ENCODE assay signal across 7 cellular contexts in the genomic region with DNA sequence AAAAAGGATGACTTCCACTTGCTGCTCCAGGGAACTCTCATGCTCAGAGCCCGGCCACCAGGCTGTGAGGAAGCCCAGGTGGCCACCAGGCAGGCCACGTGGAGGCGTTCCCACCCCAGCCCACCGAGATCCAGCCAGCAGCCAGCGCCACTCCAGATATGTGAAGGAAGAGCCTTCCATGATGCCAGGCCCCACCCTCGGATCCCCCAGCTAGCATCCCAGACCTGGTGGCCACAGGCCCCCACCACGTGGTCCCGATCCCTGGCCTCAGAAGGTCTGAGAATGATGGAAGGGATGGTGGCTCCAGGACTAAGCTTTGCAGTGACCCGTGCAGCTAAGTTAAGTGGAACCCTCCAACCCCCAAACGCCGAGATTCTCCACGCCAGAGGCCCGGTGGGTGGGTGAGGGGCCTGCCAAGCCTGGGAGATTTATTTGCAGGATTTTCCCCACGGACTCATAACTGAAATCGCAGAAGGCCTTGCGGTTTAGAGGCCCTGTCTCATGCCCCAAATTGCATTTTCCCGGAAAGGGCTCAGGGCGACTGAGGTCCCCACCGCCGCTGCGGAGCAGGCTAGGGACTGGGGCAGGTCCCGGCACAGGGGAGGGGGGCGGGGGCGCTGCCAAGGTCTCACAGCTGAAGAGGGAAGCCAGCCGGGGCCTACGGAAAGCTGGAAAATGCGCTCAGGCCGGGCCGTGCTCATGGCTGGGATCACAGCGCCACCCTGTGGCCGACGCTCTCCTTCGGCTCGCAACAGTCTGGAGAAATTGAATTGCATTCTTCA. TPM values are rescaled to one million over a fixed set of nuclear protein-coding genes. Genes with fewer than 3 reads are reported as not detected.
DNase-seq lines count a peak whose midpoint lies in the region; ATAC-seq and TF ChIP-seq lines count a peak whose summit lies in the region.

No MANE protein-coding gene starts in this region.

- no peaks in the 10 kb centered on the region for H3K36me3 Mint-ChIP-seq in activated T-cell treated with anti-CD3 and anti-CD28 coated beads, Interleukin-2, amount 50 U/mL, for 4 hours (ENCODE audit: insufficient read depth)
- H3K36me3 Mint-ChIP-seq in nephron progenitor cell (ENCODE audit: low read depth) = no peaks in the 10 kb centered on the region

- TF ChIP-seq CTCF in GM10248 (IDR thresholded peaks at IDR 0.05; ENCODE audit: control extremely low read depth, extremely low read depth, low read depth, missing control alignments) (peak; percentile 94), fibroblast of pulmonary artery (IDR thresholded peaks at IDR 0.05; ENCODE audit: low read length, missing control alignments) (peak; percentile 81), nephron progenitor cell (IDR thresholded peaks at IDR 0.05) (peak; percentile 88), suprapubic skin (IDR thresholded peaks at IDR 0.05) (peak; percentile 58 to 79)

- H3K36me3 ChIP-seq in suprapubic skin = no peaks in the 10 kb centered on the region

- TF ChIP-seq EP300 in suprapubic skin (IDR thresholded peaks at IDR 0.05) = no peak

- peaks cover 13% of the 10 kb centered on the region for H3K4me1 ChIP-seq in suprapubic skin

- no peak overlapping the region for H3K27ac ChIP-seq in suprapubic skin

- DNase-seq in GM10248 (ENCODE audit: extremely low spot score) (peak; percentile 81), NOMO-1 (lab: John Stamatoyannopoulos, UW; ENCODE audit: unreplicated experiment in 2 of 2) (peak; percentile 37 to 39), fibroblast of pulmonary artery (ENCODE audit: low read depth) (peak; percentile 74), nephron progenitor cell (peak; percentile 85), suprapubic skin (ENCODE audit: low spot score in 2 of 2) (peak in 1 of 2 donors; percentile 78)
- peak; percentile 38 for DNase-seq in activated T-cell treated with anti-CD3 and anti-CD28 coated beads, Interleukin-2, amount 50 U/mL, for 4 hours

- H3K9me3 ChIP-seq in suprapubic skin = no peaks in the 10 kb centered on the region

- peak; percentile 75 for ATAC-seq in HG03442 (IDR thresholded peaks at IDR 0.05; ENCODE audit: unreplicated experiment)
- peak; percentile 55 to 67 for ATAC-seq in activated T-cell treated with anti-CD3 and anti-CD28 coated beads, Interleukin-2, amount 50 U/mL, for 4 hours

- H3K27ac Mint-ChIP-seq in nephron progenitor cell = no peak overlapping the region

- CTCF ChIA-PET in GM10248 (lab: Yijun Ruan, JAX) = interaction anchor here (0.6 to 2.6 kb wide), 23 partner anchors 13 to 992 kb away, joined by 3 to 15 read pairs (median 3); no protein-coding TSS in a partner anchor

- H3K4me3 ChIP-seq in fibroblast of pulmonary artery (replicated peaks; ENCODE audit: low read depth, low read length) (no peak overlapping the region), suprapubic skin (peak overlapping the region; percentile 19)

- H3K27me3 ChIP-seq in suprapubic skin = no peaks in the 10 kb centered on the region

- TF ChIP-seq POLR2A in suprapubic skin (IDR thresholded peaks at IDR 0.05) = no peak

- WGBS in suprapubic skin = 13% methylated on average over 21 of the region's 34 CpGs

- peaks cover 7% of the 10 kb centered on the region for H3K27me3 Mint-ChIP-seq in activated T-cell treated with anti-CD3 and anti-CD28 coated beads, Interleukin-2, amount 50 U/mL, for 4 hours (ENCODE audit: low read depth)
- peaks cover 24% of the 10 kb centered on the region for H3K27me3 Mint-ChIP-seq in nephron progenitor cell (ENCODE audit: low read depth, poor library complexity)

- H3K4me3 Mint-ChIP-seq in activated T-cell treated with anti-CD3 and anti-CD28 coated beads, Interleukin-2, amount 50 U/mL, for 4 hours = no peak overlapping the region
- peak overlapping the region; percentile 6 for H3K4me3 Mint-ChIP-seq in nephron progenitor cell

- POLR2A ChIA-PET in GM10248 (lab: Yijun Ruan, JAX) = interaction anchor here (0.6 kb wide), 1 partner anchor 135 kb away, joined by 6 read pairs; no protein-coding TSS in a partner anchor

- H3K4me1 Mint-ChIP-seq in activated T-cell treated with anti-CD3 and anti-CD28 coated beads, Interleukin-2, amount 50 U/mL, for 4 hours (ENCODE audit: low read depth) = peaks cover 7% of the 10 kb centered on the region
- H3K4me1 Mint-ChIP-seq in nephron progenitor cell = peaks cover 30% of the 10 kb centered on the region

- H3K9me3 Mint-ChIP-seq in activated T-cell treated with anti-CD3 and anti-CD28 coated beads, Interleukin-2, amount 50 U/mL, for 4 hours = no peaks in the 10 kb centered on the region
- H3K9me3 Mint-ChIP-seq in nephron progenitor cell = peaks cover 24% of the 10 kb centered on the region

RNA-seq across cellular contexts. Expression of a gene that starts 31.1 kb away (rescaled TPM):
- total RNA-seq in activated T-cell treated with anti-CD3 and anti-CD28 coated beads, Interleukin-2, amount 50 U/mL, for 4 hours = 10 to 100 TPM; 21.3 to 49.7 (median 46.9) TPM
- 1 to 10 TPM in 2 of 4 donors, under 1 TPM in 1, not detected in 1; 0.97 to 4.1 (median 2.7) TPM for total RNA-seq in suprapubic skin

Comparison
In these comparisons a context has a peak if more than half of its experiments do, and no peak if none do; other contexts are left out.
1. RNA of a gene that starts 31.1 kb away (total RNA-seq): 21.3 to 49.7 TPM in activated T-cell treated with anti-CD3 and anti-CD28 coated beads, Interleukin-2, amount 50 U/mL, for 4 hours; 0.97 to 4.1 TPM in suprapubic skin; every median in the first group is over 4 times any median in the second.
2. Peak in every context shown above with its lines, with median percentiles within 50 percentile points of each other: CTCF ChIP-seq.